Comparison of ENCODE assay signal across 1 cellular context in the genomic region with DNA sequence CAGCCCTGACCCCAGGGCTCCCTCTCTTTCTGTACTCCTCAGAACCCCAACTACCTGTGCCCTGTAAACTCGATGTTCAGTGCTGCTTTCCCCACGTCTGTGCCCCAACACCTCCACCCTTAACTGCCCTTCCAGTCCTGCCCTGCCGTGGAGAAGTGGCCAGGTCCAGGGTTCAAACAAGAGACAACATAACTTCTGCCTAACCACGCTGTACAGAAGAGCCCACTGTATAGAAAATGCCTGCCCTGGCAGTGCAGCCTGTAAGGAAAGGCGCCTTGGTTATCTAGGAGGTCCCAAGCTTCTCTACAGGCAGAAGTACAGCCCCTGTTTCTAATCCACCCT.
TF ChIP-seq lines count a peak whose summit lies in the region.

No MANE protein-coding gene starts in this region.

TF ChIP-seq in H1, 55 proteins besides CTCF, POLR2A, EP300 and RAD21:
- TF ChIP-seq, protein P1, sequence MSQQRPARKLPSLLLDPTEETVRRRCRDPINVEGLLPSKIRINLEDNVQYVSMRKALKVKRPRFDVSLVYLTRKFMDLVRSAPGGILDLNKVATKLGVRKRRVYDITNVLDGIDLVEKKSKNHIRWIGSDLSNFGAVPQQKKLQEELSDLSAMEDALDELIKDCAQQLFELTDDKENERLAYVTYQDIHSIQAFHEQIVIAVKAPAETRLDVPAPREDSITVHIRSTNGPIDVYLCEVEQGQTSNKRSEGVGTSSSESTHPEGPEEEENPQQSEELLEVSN (IDR thresholded peaks at IDR 0.05) = no peak
- TF ChIP-seq TEAD4 (IDR thresholded peaks at IDR 0.05; ENCODE audit: low read depth, low read length) (no peak), EGR1 (IDR thresholded peaks at IDR 0.05; ENCODE audit: borderline replicate concordance, low read depth, low read length) (no peak), SP4 (IDR thresholded peaks at IDR 0.05; ENCODE audit: low read length) (no peak), KDM5A (IDR thresholded peaks at IDR 0.05; ENCODE audit: low read length) (no peak), CTBP2 (IDR thresholded peaks at IDR 0.05; ENCODE audit: borderline replicate concordance, insufficient read depth, insufficient read length, low read length) (no peak), GABPA (IDR thresholded peaks at IDR 0.05; ENCODE audit: borderline replicate concordance, insufficient read depth, low read length) (no peak), ZNF274 (IDR thresholded peaks at IDR 0.05; ENCODE audit: borderline replicate concordance, extremely low read depth, low read length) (no peak), YY1 (IDR thresholded peaks at IDR 0.05; ENCODE audit: low read depth, low read length) (no peak), ASH2L (IDR thresholded peaks at IDR 0.05; ENCODE audit: low read length) (no peak), RNF2 (IDR thresholded peaks at IDR 0.05; ENCODE audit: borderline replicate concordance, low read depth, low read length, missing control alignments, poor library complexity, severe bottlenecking) (peak; percentile 77), CHD1 (IDR thresholded peaks at IDR 0.05; ENCODE audit: low read depth, low read length) (no peak), SRF (IDR thresholded peaks at IDR 0.05; ENCODE audit: low read depth, low read length) (no peak), SUZ12 (IDR thresholded peaks at IDR 0.05; ENCODE audit: low read length) (peak; percentile 78; the same call in 1 of the 2 replicates), CBX8 (IDR thresholded peaks at IDR 0.05; ENCODE audit: borderline replicate concordance, low read depth, low read length) (0 out of 2 replicates have a peak, but pooled peaks have one; percentile 14), SP1 (IDR thresholded peaks at IDR 0.05; ENCODE audit: low read depth, low read length) (no peak), GTF2F1 (IDR thresholded peaks at IDR 0.05; ENCODE audit: borderline replicate concordance, low read depth, low read length) (no peak), POU5F1 (IDR thresholded peaks at IDR 0.05; ENCODE audit: low read depth, low read length) (no peak), CEBPB (IDR thresholded peaks at IDR 0.05; ENCODE audit: low read depth, low read length) (no peak), JUND (IDR thresholded peaks at IDR 0.05; ENCODE audit: low read length) (no peak), CBX5 (IDR thresholded peaks at IDR 0.05; ENCODE audit: low read depth, low read length) (no peak)
- TF ChIP-seq, protein P2, sequence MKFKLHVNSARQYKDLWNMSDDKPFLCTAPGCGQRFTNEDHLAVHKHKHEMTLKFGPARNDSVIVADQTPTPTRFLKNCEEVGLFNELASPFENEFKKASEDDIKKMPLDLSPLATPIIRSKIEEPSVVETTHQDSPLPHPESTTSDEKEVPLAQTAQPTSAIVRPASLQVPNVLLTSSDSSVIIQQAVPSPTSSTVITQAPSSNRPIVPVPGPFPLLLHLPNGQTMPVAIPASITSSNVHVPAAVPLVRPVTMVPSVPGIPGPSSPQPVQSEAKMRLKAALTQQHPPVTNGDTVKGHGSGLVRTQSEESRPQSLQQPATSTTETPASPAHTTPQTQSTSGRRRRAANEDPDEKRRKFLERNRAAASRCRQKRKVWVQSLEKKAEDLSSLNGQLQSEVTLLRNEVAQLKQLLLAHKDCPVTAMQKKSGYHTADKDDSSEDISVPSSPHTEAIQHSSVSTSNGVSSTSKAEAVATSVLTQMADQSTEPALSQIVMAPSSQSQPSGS (IDR thresholded peaks at IDR 0.05; ENCODE audit: low read length) = no peak
- TF ChIP-seq, protein P3, sequence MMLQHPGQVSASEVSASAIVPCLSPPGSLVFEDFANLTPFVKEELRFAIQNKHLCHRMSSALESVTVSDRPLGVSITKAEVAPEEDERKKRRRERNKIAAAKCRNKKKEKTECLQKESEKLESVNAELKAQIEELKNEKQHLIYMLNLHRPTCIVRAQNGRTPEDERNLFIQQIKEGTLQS (IDR thresholded peaks at IDR 0.05; ENCODE audit: insufficient read depth, low read depth, low read length) = no peak
- TF ChIP-seq, protein P4, sequence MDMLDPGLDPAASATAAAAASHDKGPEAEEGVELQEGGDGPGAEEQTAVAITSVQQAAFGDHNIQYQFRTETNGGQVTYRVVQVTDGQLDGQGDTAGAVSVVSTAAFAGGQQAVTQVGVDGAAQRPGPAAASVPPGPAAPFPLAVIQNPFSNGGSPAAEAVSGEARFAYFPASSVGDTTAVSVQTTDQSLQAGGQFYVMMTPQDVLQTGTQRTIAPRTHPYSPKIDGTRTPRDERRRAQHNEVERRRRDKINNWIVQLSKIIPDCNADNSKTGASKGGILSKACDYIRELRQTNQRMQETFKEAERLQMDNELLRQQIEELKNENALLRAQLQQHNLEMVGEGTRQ (IDR thresholded peaks at IDR 0.05; ENCODE audit: low read length) = no peak
